9 cellular contexts compared by ENCODE assay signal in the genomic region with DNA sequence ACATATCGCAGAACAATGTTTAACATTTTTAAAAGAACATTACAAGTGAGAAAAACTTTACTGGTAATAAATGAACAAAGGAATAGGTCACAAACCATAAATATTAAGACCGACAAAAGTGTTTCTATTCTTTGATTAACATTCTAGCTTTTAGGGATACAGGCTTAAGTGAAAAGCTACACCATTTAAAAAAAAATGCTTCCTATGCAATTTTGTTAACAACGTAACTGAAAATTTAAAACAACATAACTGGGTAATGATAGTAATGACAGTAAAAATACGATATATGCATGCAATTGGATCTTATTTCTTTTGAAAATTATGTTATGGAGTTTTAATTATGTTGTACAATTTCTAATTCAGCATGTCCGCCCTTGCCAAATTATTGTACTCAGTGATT. TPM values are rescaled to one million over a fixed set of nuclear protein-coding genes. Genes with fewer than 3 reads are reported as not detected.
"Had no signal": no experiment of that assay in that cellular context is flagged by ENCODE, and none has a peak within 500 bp of the region (broad histone marks: within the 10 kb centered on the region; RNA-seq: fewer than 3 reads in every experiment).

No MANE protein-coding gene starts in this region.

- H2AFZ ChIP-seq: GM23338 had no signal

- H3K27ac ChIP-seq: KMS-11 had no signal

- FAIRE-seq: H1, HTR-8/SVneo had no signal

- DNase-seq: H9, HCEC 1CT, Karpas-422, KBM-7 had no signal

- H3K9ac ChIP-seq: KMS-11 had no signal

- ATAC-seq: GM23338 had no signal

- H3K4me3 ChIP-seq: GM23338 had no signal

- H3K4me2 ChIP-seq: GM23338, KMS-11 had no signal

RNA-seq across cellular contexts. Expression of a gene that starts 49.7 kb away (rescaled TPM):
- total RNA-seq: HT-29 had no signal
